Comparison of ENCODE assay signal across 1 cellular context in genomic region chr20:62604796-62605195, GRCh38.
TF ChIP-seq lines count a peak whose summit lies in the region.

No MANE protein-coding gene starts in this region.

TF ChIP-seq in H1, 55 proteins besides CTCF, POLR2A, EP300 and RAD21:
- peak; percentile 68 for TF ChIP-seq RNF2 (IDR thresholded peaks at IDR 0.05; ENCODE audit: borderline replicate concordance, low read depth, low read length, missing control alignments, poor library complexity, severe bottlenecking)
- no peak for TF ChIP-seq RFX5 (IDR thresholded peaks at IDR 0.05; ENCODE audit: borderline replicate concordance, low read depth, low read length)
